28 cellular contexts compared by ENCODE assay signal in the genomic region with DNA sequence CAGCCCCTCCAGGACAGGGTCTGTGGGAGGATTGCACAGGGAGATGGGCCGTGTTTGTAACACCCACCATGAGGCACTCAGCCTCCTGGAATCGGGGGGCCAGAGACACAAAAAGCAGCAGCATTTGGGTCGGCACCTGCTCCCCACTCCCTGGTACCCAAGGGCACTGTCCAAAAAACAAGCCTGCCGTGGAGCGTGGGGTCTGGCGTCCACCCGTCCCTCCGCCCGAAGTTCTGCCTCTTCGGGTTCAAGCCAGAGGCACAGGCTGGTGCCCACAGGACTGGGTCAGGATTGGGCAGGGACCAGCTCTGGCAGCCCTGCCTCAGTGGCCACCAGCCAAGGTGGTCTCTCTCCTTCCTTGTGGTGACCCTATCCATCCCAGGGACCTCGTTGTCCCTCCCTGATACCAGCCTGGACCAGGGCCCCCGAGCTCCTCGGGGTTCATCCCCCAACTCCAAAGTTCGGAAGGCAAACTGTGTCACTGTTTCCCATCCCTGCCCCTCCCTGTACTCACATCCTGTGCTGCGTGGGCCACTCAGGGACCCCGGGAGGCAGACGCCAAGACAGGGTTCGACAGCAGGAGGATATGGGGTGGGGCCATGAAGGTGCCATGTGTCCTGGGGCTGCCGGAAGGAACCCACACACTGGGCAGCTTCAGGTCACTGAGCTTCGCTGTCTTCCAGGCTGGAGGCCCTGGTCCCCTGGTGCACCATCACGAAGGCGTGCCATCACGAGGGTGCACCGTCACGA.
"Had no signal": no experiment of that assay in that cellular context is flagged by ENCODE, and none has a peak within 500 bp of the region (broad histone marks: within the 10 kb centered on the region; RNA-seq: fewer than 3 reads in every experiment).

No MANE protein-coding gene starts in this region.

- H3K27ac ChIP-seq: brain microvascular endothelial cell, esophagus muscularis mucosa, foreskin keratinocyte, gastrocnemius medialis, WERI-Rb-1 had no signal

- H3K4me3 ChIP-seq: esophagus muscularis mucosa, gastrocnemius medialis had no signal

- H3K27me3 ChIP-seq: brain microvascular endothelial cell, esophagus muscularis mucosa, foreskin keratinocyte, gastrocnemius medialis had no signal

- H3K9me3 ChIP-seq: gastrocnemius medialis had no signal

- ATAC-seq: activated CD4-positive, CD25-positive, alpha-beta regulatory T cell treated with anti-CD3 and anti-CD28 coated beads, Interleukin-2, amount 50 U/mL, for 24 hours; activated CD8-positive, alpha-beta memory T cell treated with anti-CD3 and anti-CD28 coated beads, Interleukin-2, amount 10 ng/mL, durations not matched to agents 7 days and 5 days; activated CD8-positive, alpha-beta T cell treated with anti-CD3 and anti-CD28 coated beads, Interleukin-2, amount 10 ng/mL, durations not matched to agents 7 days and 5 days; activated naive CD4-positive, alpha-beta T cell treated with anti-CD3 and anti-CD28 coated beads, Interleukin-2, amount 50 U/mL, for 72 hours; activated T-cell treated with anti-CD3 and anti-CD28 coated beads, Interleukin-2, amount 50 U/mL, for 72 hours; effector memory CD8-positive, alpha-beta T cell; foreskin keratinocyte; gastrocnemius medialis; T-helper 17 cell had no signal

- H3K36me3 ChIP-seq: brain microvascular endothelial cell, esophagus muscularis mucosa, gastrocnemius medialis, WERI-Rb-1 had no signal

- H3K4me1 ChIP-seq: esophagus muscularis mucosa, foreskin keratinocyte had no signal

- DNase-seq: activated B cell treated with CpG ODN at 0.5 μM for 24 hours; activated CD4-positive, alpha-beta T cell treated with anti-CD3 and anti-CD28 coated beads for 48 hours; activated CD4-positive, alpha-beta T cell treated with anti-CD3 and anti-CD28 coated beads, Interleukin-2, amount 50 U/mL, for 1 hour; activated CD4-positive, alpha-beta T cell treated with anti-CD3 and anti-CD28 coated beads, Interleukin-2, amount 50 U/mL, for 48 hours; activated CD8-positive, alpha-beta memory T cell treated with anti-CD3 and anti-CD28 coated beads, Interleukin-2, amount 10 ng/mL, durations not matched to agents 7 days and 5 days; activated CD8-positive, alpha-beta memory T cell treated with anti-CD3 and anti-CD28 coated beads, Interleukin-2, amount 50 U/mL, for 4 hours; activated CD8-positive, alpha-beta T cell treated with anti-CD3 and anti-CD28 coated beads, Interleukin-2, amount 10 ng/mL, durations not matched to agents 7 days and 5 days; activated gamma-delta T cell; activated naive CD4-positive, alpha-beta T cell; activated naive CD4-positive, alpha-beta T cell treated with anti-CD3 and anti-CD28 coated beads, Interleukin-2, amount 10 ng/mL, durations not matched to agents 7 days and 5 days; activated naive CD8-positive, alpha-beta T cell treated with anti-CD3 and anti-CD28 coated beads, Interleukin-2, amount 10 ng/mL, durations not matched to agents 7 days and 5 days; activated T-cell treated with anti-CD3 and anti-CD28 coated beads, Interleukin-2, amount 50 U/mL, for 24 hours; activated T-cell treated with anti-CD3 and anti-CD28 coated beads, Interleukin-2, amount 50 U/mL, for 72 hours; brain microvascular endothelial cell; cortex of kidney; dermis blood vessel endothelial cell; effector CD4-positive, alpha-beta T cell; effector memory CD8-positive, alpha-beta T cell; erythroblast; foreskin keratinocyte; gastrocnemius medialis; T-helper 1 cell; T-helper 17 cell; T1000; WERI-Rb-1 had no signal
